In the genomic region with DNA sequence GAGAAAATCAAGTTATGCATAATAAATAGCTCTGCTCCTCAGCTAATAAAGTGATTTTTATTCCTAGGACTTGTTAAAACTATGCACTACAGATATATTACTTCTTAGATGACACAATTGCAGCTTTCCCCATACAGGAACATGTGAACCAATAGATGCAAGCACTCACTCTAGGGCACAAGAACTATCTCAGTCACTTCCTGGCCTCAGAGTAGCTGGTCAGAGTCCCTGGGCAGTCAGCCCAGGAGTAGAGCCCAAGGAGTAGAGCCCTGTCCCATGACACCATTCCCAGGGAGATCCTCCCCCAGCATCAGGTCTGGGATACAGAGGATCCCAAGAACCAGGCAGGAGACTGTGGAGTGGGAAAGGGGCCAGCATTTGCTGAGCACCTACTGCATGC, we compare ENCODE assay signal across 13 cellular contexts. TPM values are rescaled to one million over a fixed set of nuclear protein-coding genes. Genes with fewer than 3 reads are reported as not detected.
DNase-seq lines count a peak whose midpoint lies in the region; ATAC-seq and TF ChIP-seq lines count a peak whose summit lies in the region.
"Had no signal": no experiment of that assay in that cellular context is flagged by ENCODE, and none has a peak within 500 bp of the region (broad histone marks: within the 10 kb centered on the region; RNA-seq: fewer than 3 reads in every experiment).

No MANE protein-coding gene starts in this region.

- no peaks in the 10 kb centered on the region for H3K36me3 ChIP-seq in BJ (ENCODE audit: control insufficient read depth, insufficient read depth, low read length)
- H3K36me3 ChIP-seq in gastrocnemius medialis = no peaks in the 10 kb centered on the region

- H3K27ac Mint-ChIP-seq in immature natural killer cell = no peak overlapping the region

- H3K4me1 ChIP-seq in gastrocnemius medialis = peaks cover 48 to 51% of the 10 kb centered on the region in 2 donors
- H3K4me1 ChIP-seq: Caco-2 had no signal

- TF ChIP-seq POLR2A in gastrocnemius medialis (IDR thresholded peaks at IDR 0.05) = peak in 1 of 2 donors; percentile 16

- no peaks in the 10 kb centered on the region for H3K4me1 Mint-ChIP-seq in immature natural killer cell

- CTCF ChIA-PET in BJ (lab: Yijun Ruan, JAX) = interaction anchor here (0.8 to 2.0 kb wide), 6 partner anchors 11 to 210 kb away, joined by 3 to 11 read pairs (median 4); no protein-coding TSS in a partner anchor

- POLR2A ChIA-PET in BJ (lab: Charles Lee) = no interaction called here

- in situ Hi-C loops in gastrocnemius medialis (cut with MboI; ENCODE audit: low sequenced_read_pairs in 4 of 4) = no loop called here

- no peaks in the 10 kb centered on the region for H3K36me3 Mint-ChIP-seq in immature natural killer cell

- H3K4me3 Mint-ChIP-seq in immature natural killer cell = no peak overlapping the region

- no peaks in the 10 kb centered on the region for H3K9me3 ChIP-seq in gastrocnemius medialis
- H3K9me3 ChIP-seq: Caco-2 had no signal

- H3K27me3 ChIP-seq in BJ (ENCODE audit: control insufficient read depth, insufficient read depth, low read length) (no peaks in the 10 kb centered on the region), gastrocnemius medialis (no peaks in the 10 kb centered on the region)

- ATAC-seq in gastrocnemius medialis (peak; percentile 14 to 29), GM19455 (IDR thresholded peaks at IDR 0.05; ENCODE audit: unreplicated experiment) (no peak)
- ATAC-seq: activated CD4-positive, CD25-positive, alpha-beta regulatory T cell treated with anti-CD3 and anti-CD28 coated beads, Interleukin-2, amount 50 U/mL, for 24 hours had no signal

- intact Hi-C loops in gastrocnemius medialis (cut with DNase I; ENCODE audit: low total_unique reads) = no loop called here

- DNase-seq in BJ (ENCODE audit: low read depth) = peak; percentile 47
- DNase-seq in RPMI7951 (ENCODE audit: low read depth) = peak; percentile 45
- DNase-seq in fibroblast of peridontal ligament (ENCODE audit: extremely low read depth) = peak; percentile 75
- DNase-seq in gastrocnemius medialis = peak in 1 of 2 donors; percentile 56
- no peak for DNase-seq in HT-29 (ENCODE audit: low spot score)
- no peak for DNase-seq in immature natural killer cell
- DNase-seq in activated gamma-delta T cell (lab: John Stamatoyannopoulos, UW) = no peak
- DNase-seq: Caco-2, cerebellar nuclear complex, NCI-H1694 treated with DMSO at 0.1 percent for 48 hours, NCI-H774 had no signal

- TF ChIP-seq CTCF in BJ (IDR thresholded peaks at IDR 0.05; ENCODE audit: insufficient read depth, low read depth, low read length) (no peak), gastrocnemius medialis (IDR thresholded peaks at IDR 0.05 in 4 of 5, conservative IDR thresholded peaks at IDR 0.05 in 1 of 5) (no peak)

- no peaks in the 10 kb centered on the region for H3K9me3 Mint-ChIP-seq in immature natural killer cell

- peaks cover 2 to 4% (median 2%) of the 10 kb centered on the region in 3 donors for H3K27me3 Mint-ChIP-seq in immature natural killer cell (ENCODE audit: low read depth in 3 of 3)

- H3K4me3 ChIP-seq in BJ (ENCODE audit: low read depth, low read length) = no peak overlapping the region
- no peak overlapping the region for H3K4me3 ChIP-seq in gastrocnemius medialis

- peak overlapping the region; percentile 41 to 73 (median 70) for H3K27ac ChIP-seq in gastrocnemius medialis

RNA-seq across cellular contexts. Expression of a gene that starts 2.7 kb away (rescaled TPM):
- polyA plus RNA-seq in BJ (2011; rRNA removed) = 20.9 and 35.6 TPM in 2 replicates
- polyA minus RNA-seq in BJ (2011; rRNA and poly(A)+ RNA removed) = 64.8 and 99.3 TPM in 2 replicates
- 2.5 and 3.6 TPM in 2 replicates for total RNA-seq in RPMI7951 (2014; rRNA removed; shearing (Covaris generic))
- total RNA-seq in gastrocnemius medialis = 100 to 1,000 TPM; 407 to 670 (median 484) TPM
- total RNA-seq in HT-29 (2014; rRNA removed; shearing (Covaris generic)) = 8.9 and 13.8 TPM in 2 replicates
- polyA plus RNA-seq in immature natural killer cell = under 1 TPM in 1 of 3 donors, not detected in 2; 0.40 TPM

Comparison
In these comparisons a context has a peak if more than half of its experiments do, and no peak if none do; other contexts are left out.
1. DNase-seq: peak in BJ (single experiment), RPMI7951 (single experiment) and fibroblast of peridontal ligament (single experiment); none in HT-29 (single experiment), immature natural killer cell (0 of 3) and activated gamma-delta T cell (single experiment).
2. RNA of a gene that starts 2.7 kb away (total RNA-seq): 407 to 670 TPM in gastrocnemius medialis; 8.9 to 13.8 TPM in HT-29 and 2.5 to 3.6 TPM in RPMI7951; every median in the first group is over 10 times any median in the second.